30 cellular contexts compared by ENCODE assay signal in the genomic region with DNA sequence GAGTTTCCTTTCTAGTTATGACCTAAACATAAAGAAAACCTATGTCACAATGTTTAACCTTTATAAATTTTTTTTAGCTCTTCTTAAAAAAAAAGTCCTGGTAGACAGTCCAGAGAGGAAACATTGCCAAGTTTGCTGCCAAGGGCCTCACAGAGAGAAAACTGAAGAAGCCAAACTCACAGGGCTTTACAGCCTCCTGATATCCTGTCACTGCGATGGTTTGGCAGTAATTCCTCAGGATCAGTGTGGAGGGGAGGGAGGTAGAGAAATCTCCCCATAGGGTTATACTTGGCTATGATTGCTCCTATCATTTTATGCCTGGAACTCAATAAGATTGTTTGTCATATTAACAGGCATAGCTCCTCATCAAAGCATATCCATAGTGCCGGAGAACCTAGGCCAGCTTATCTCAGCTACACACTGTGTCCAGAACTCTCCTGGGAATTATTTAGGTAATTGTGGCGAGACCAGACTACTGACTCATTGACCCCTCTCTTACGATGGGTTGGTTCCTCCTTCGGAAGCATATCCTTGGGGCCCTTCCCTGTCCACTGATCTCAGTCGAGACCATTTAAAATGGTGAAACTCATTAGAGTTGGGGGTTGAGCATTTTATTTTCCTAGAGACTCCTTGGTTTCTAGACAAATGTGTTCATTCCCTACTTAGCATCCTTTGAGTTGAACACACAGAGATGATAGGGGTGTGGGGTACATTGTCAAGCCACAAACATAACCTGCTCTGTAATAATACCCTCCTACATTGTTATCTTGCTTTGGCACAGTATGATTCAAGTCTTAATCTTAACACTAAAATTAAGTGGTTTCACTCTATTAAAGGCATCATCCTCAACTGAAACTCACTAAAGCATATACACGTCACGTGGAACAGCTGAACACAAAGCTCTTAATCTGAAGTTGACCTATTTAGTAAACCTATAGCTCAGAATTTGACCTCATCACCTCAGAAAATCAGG. TPM values are rescaled to one million over a fixed set of nuclear protein-coding genes. Genes with fewer than 3 reads are reported as not detected.
DNase-seq lines count a peak whose midpoint lies in the region; ATAC-seq and TF ChIP-seq lines count a peak whose summit lies in the region.
"Had no signal": no experiment of that assay in that cellular context is flagged by ENCODE, and none has a peak within 500 bp of the region (broad histone marks: within the 10 kb centered on the region; RNA-seq: fewer than 3 reads in every experiment).

No MANE protein-coding gene starts in this region.

- H3K79me2 ChIP-seq in mammary epithelial cell (ENCODE audit: insufficient read depth, low read length) = no peaks in the 10 kb centered on the region

- intact Hi-C loops in IMR-90 (cut with micrococcal nuclease) (no loop called here), mammary epithelial cell (cut with micrococcal nuclease) (no loop called here)

- H2AFZ ChIP-seq in IMR-90 (replicated peaks; ENCODE audit: low read length, poor library complexity) = no peak overlapping the region
- H2AFZ ChIP-seq in mammary epithelial cell (ENCODE audit: low read depth, low read length) = no peak overlapping the region

- H3K9me3 ChIP-seq in IMR-90 (ENCODE audit: control insufficient read depth, insufficient read depth, low read length) = no peaks in the 10 kb centered on the region
- H3K9me3 ChIP-seq in SJCRH30 (replicated peaks) = no peaks in the 10 kb centered on the region
- no peaks in the 10 kb centered on the region for H3K9me3 ChIP-seq in mammary epithelial cell (replicated peaks; ENCODE audit: insufficient read depth, low read length)
- H3K9me3 ChIP-seq: colonic mucosa, gastrocnemius medialis, prostate gland, sigmoid colon, vagina had no signal

- no peak overlapping the region for H2AK9ac ChIP-seq in IMR-90 (replicated peaks; ENCODE audit: low read depth, low read length, poor library complexity)

- H3K79me1 ChIP-seq in IMR-90 (ENCODE audit: low read depth in 1 of 2, low read length in 2 of 2) = peaks cover 0 to 1% of the 10 kb centered on the region in 2 experiments; a peak in 1 of 4 replicates

- CTCF ChIA-PET in IMR-90 (lab: Yijun Ruan, JAX) = interaction anchor here (0.6 to 0.9 kb wide), 3 partner anchors 21 to 140 kb away, joined by 3 to 4 read pairs (median 3); no protein-coding TSS in a partner anchor
- CTCF ChIA-PET in mammary epithelial cell (lab: Charles Lee; ENCODE audit: low non-redundant PET) = no interaction called here

- no peak overlapping the region for H3K27ac ChIP-seq in IMR-90 (ENCODE audit: insufficient read depth, low read length)
- H3K27ac ChIP-seq in SJCRH30 = peak overlapping the region; percentile 57
- no peak overlapping the region for H3K27ac ChIP-seq in mammary epithelial cell (ENCODE audit: insufficient read depth, low read depth, low read length)
- H3K27ac ChIP-seq: C4-2B, colonic mucosa, gastrocnemius medialis, prostate gland, sigmoid colon, vagina had no signal

- 0 out of 2 replicates have a peak overlapping the region, but pooled peaks have one; percentile 14 for H3K4ac ChIP-seq in IMR-90 (ENCODE audit: low read depth, low read length)

- no peaks in the 10 kb centered on the region for H4K20me1 ChIP-seq in IMR-90 (ENCODE audit: insufficient read depth, low read length)
- H4K20me1 ChIP-seq in mammary epithelial cell (ENCODE audit: insufficient read depth, low read length) = no peaks in the 10 kb centered on the region

- H3K36me3 ChIP-seq in IMR-90 (ENCODE audit: control insufficient read depth, insufficient read depth, low read length) = no peaks in the 10 kb centered on the region
- no peaks in the 10 kb centered on the region for H3K36me3 ChIP-seq in SJCRH30
- no peaks in the 10 kb centered on the region for H3K36me3 ChIP-seq in mammary epithelial cell (ENCODE audit: insufficient read depth, low read length)
- H3K36me3 ChIP-seq: colonic mucosa, gastrocnemius medialis, prostate gland, sigmoid colon, vagina had no signal

- no peak overlapping the region for H2BK5ac ChIP-seq in IMR-90 (ENCODE audit: low read depth, low read length, poor library complexity, severe bottlenecking)

- POLR2A ChIA-PET in IMR-90 (lab: Charles Lee; ENCODE audit: unreplicated experiment) = no interaction called here

- TF ChIP-seq CTCF in IMR-90 (conservative IDR thresholded peaks at IDR 0.05; ENCODE audit: low read depth, low read length) (no peak), cardiac fibroblast (IDR thresholded peaks at IDR 0.05; ENCODE audit: low read depth, low read length) (no peak), mammary epithelial cell (conservative IDR thresholded peaks at IDR 0.05 in 1 of 2, IDR thresholded peaks at IDR 0.05 in 1 of 2; ENCODE audit: extremely low read depth in 1 of 2, insufficient read depth in 1 of 2, low read depth in 1 of 2, low read length in 2 of 2) (no peak)

- 0 out of 2 replicates have a peak overlapping the region, but pooled peaks have one; percentile 5 for H2AK5ac ChIP-seq in IMR-90 (ENCODE audit: low read depth, low read length)

- BruUV-seq in IMR-90 (replicated peaks; lab: Mats Ljungman, UMichigan) (no TSS peak), mammary epithelial cell (replicated peaks; lab: Mats Ljungman, UMichigan) (no TSS peak)

- WGBS in IMR-90 (ENCODE audit: extremely low coverage in 2 of 2, insufficient read length in 1 of 2), 2 experiments = no CpG with 5 or more reads among the region's 8 CpGs
- WGBS in mammary epithelial cell (ENCODE audit: low coverage, missing lambda C conversion rate) = 91% methylated on average over 8 of the region's 8 CpGs

- TF ChIP-seq POLR2A in IMR-90 (IDR thresholded peaks at IDR 0.05; ENCODE audit: low read depth, low read length) = no peak

- H4K91ac ChIP-seq in IMR-90 (ENCODE audit: insufficient read depth, low read depth, low read length) = no peak overlapping the region

- peak overlapping the region in 1 of 2 experiments; percentile 38; a peak in 1 of 4 replicates for H4K8ac ChIP-seq in IMR-90 (ENCODE audit: low read depth in 2 of 2, low read length in 2 of 2)

- in situ Hi-C loops in IMR-90 (cut with MboI; ENCODE audit: low sequenced_read_pairs) = no loop called here
- in situ Hi-C loops in mammary epithelial cell (cut with MboI; ENCODE audit: low sequenced_read_pairs in 2 of 2) = no loop called here

- no peak for TF ChIP-seq RAD21 in IMR-90 (IDR thresholded peaks at IDR 0.05; ENCODE audit: low read length)

- H3K4me3 ChIP-seq in IMR-90 (ENCODE audit: insufficient read depth, low read depth, low read length) = no peak overlapping the region
- H3K4me3 ChIP-seq in SJCRH30 = peak overlapping the region; percentile 13
- no peak overlapping the region for H3K4me3 ChIP-seq in cardiac fibroblast (replicated peaks in 1 of 2; ENCODE audit: low read depth in 2 of 2, low read length in 2 of 2)
- no peak overlapping the region for H3K4me3 ChIP-seq in mammary epithelial cell (replicated peaks in 1 of 3; ENCODE audit: insufficient read depth in 1 of 3, low read depth in 2 of 3, low read length in 3 of 3)
- H3K4me3 ChIP-seq: colonic mucosa, gastrocnemius medialis, prostate gland, sigmoid colon, vagina had no signal

- H3K56ac ChIP-seq in IMR-90 (ENCODE audit: extremely low read depth, insufficient read depth, low read length) = no peak overlapping the region

- H3K27me3 ChIP-seq in IMR-90 (ENCODE audit: control insufficient read depth, insufficient read depth, low read length) = no peaks in the 10 kb centered on the region
- H3K27me3 ChIP-seq in SJCRH30 = no peaks in the 10 kb centered on the region
- H3K27me3 ChIP-seq in mammary epithelial cell (ENCODE audit: insufficient read depth, low read length) = no peaks in the 10 kb centered on the region
- H3K27me3 ChIP-seq: colonic mucosa, gastrocnemius medialis, sigmoid colon, vagina had no signal

- H2BK15ac ChIP-seq in IMR-90 (ENCODE audit: low read depth, low read length) = 0 out of 3 replicates have a peak overlapping the region, but pooled peaks have one; percentile 21

- H4K5ac ChIP-seq in IMR-90 (ENCODE audit: low read depth, low read length) = no peak overlapping the region

- dilution Hi-C loops in IMR-90 (cut with HindIII; ENCODE audit: low sequenced_read_pairs, unreplicated experiment) (no loop called here), mammary epithelial cell (cut with HindIII; ENCODE audit: low sequenced_read_pairs) (no loop called here)

- peaks cover 8% of the 10 kb centered on the region for H3K4me1 ChIP-seq in IMR-90 (ENCODE audit: control insufficient read depth, insufficient read depth, low read length)
- peaks cover 36% of the 10 kb centered on the region for H3K4me1 ChIP-seq in SJCRH30
- H3K4me1 ChIP-seq in mammary epithelial cell (ENCODE audit: insufficient read depth, low read length) = peaks cover 7% of the 10 kb centered on the region
- H3K4me1 ChIP-seq: colonic mucosa, prostate gland, vagina had no signal

- no peak overlapping the region for H2BK120ac ChIP-seq in IMR-90 (ENCODE audit: low read depth, low read length)

- H3K14ac ChIP-seq in IMR-90 (replicated peaks; ENCODE audit: low read depth, low read length) = 0 out of 2 replicates have a peak overlapping the region, but pooled peaks have one; percentile 2

- H3K9ac ChIP-seq in IMR-90 (ENCODE audit: low read depth, low read length) (no peak overlapping the region), mammary epithelial cell (ENCODE audit: insufficient read depth, low read length) (no peak overlapping the region)

- no peak overlapping the region for H2BK20ac ChIP-seq in IMR-90 (ENCODE audit: low read depth, low read length)

- ATAC-seq in IMR-90 (ENCODE audit: low read depth) = no peak
- ATAC-seq in GM21367 (IDR thresholded peaks at IDR 0.05; ENCODE audit: unreplicated experiment) = no peak
- no peak for ATAC-seq in HG03175 (IDR thresholded peaks at IDR 0.05; ENCODE audit: unreplicated experiment)
- ATAC-seq: activated naive CD8-positive, alpha-beta T cell treated with anti-CD3 and anti-CD28 coated beads, Interleukin-2, amount 50 U/mL, for 24 hours; gastrocnemius medialis; left colon; stimulated activated naive CD8-positive, alpha-beta T cell treated with anti-CD3 and anti-CD28 coated beads, Interleukin-15, Interleukin-2, amounts not matched to agents 100 U/mL and 50 U/mL, for 24 hours had no signal

- DNase-seq in IMR-90 (no peak), SJCRH30 (peak; percentile 67 to 78), cardiac fibroblast (ENCODE audit: low read depth in 2 of 2) (peak; percentile 45 to 81), midbrain (lab: John Stamatoyannopoulos, UW) (peak; percentile 8), HuH-7.5 (ENCODE audit: low spot score) (no peak), mammary epithelial cell (no peak)
- DNase-seq: activated CD4-positive, alpha-beta T cell treated with anti-CD3 and anti-CD28 coated beads for 1 hour; activated CD8-positive, alpha-beta memory T cell treated with anti-CD3 and anti-CD28 coated beads for 24 hours; activated gamma-delta T cell treated with Interleukin-2 at 50 U/mL for 16 hours; activated naive CD8-positive, alpha-beta T cell treated with anti-CD3 and anti-CD28 coated beads, Interleukin-2, amount 50 U/mL, for 24 hours; colonic mucosa; DMS79; effector memory CD4-positive, alpha-beta T cell; erythroblast; gastrocnemius medialis; hippocampal formation; Karpas-422; left colon; MV-4-11; naive B cell; NCI-H1694 treated with DMSO at 0.1 percent for 48 hours; NCI-H524 treated with DMSO at 0.1 percent for 48 hours; nucleus accumbens; sigmoid colon; stimulated activated naive CD8-positive, alpha-beta T cell treated with anti-CD3 and anti-CD28 coated beads, Interleukin-15, Interleukin-2, amounts not matched to agents 100 U/mL and 50 U/mL, for 24 hours had no signal

- H3K4me2 ChIP-seq in IMR-90 (ENCODE audit: low read depth, low read length) = no peak overlapping the region
- H3K4me2 ChIP-seq in mammary epithelial cell (ENCODE audit: insufficient read depth, low read depth, low read length) = no peak overlapping the region

- no peak overlapping the region for H3K23ac ChIP-seq in IMR-90 (ENCODE audit: low read depth, low read length)

- H3K9me1 ChIP-seq in IMR-90 (ENCODE audit: insufficient read depth, low read length) = 0 out of 2 replicates have a peak, but pooled peaks cover 4% of the 10 kb centered on the region

- no peak overlapping the region for H3K18ac ChIP-seq in IMR-90 (ENCODE audit: low read depth, low read length)

RNA-seq across cellular contexts. Expression of gene TMC1, which starts 53.4 kb away (rescaled TPM):
- total RNA-seq in IMR-90 (2012; rRNA removed) = not detected in 2 replicates
- not detected in 2 replicates for polyA plus RNA-seq in IMR-90 (2012; rRNA removed)
- polyA plus RNA-seq in IMR-90 (2012; cell fraction: cytosol; rRNA removed) = not detected in 2 replicates
- 0.11 TPM in 1 of 2 replicates, not detected in the other for polyA plus RNA-seq in IMR-90 (2012; cell fraction: nucleus; rRNA removed; ENCODE audit: low replicate concordance)
- not detected in 2 replicates for total RNA-seq in SJCRH30 (2014; rRNA removed; shearing (Covaris generic))
- total RNA-seq in mammary epithelial cell = not detected
- 0.06 TPM for polyA plus RNA-seq in mammary epithelial cell
- not detected for polyA minus RNA-seq in mammary epithelial cell
- total RNA-seq: vagina had no signal

Comparison
In these comparisons a context has a peak if more than half of its experiments do, and no peak if none do; other contexts are left out.
1. DNase-seq: peak in SJCRH30 (2 of 2), cardiac fibroblast (2 of 2) and midbrain (single experiment); none in IMR-90 (single experiment), HuH-7.5 (single experiment) and mammary epithelial cell (single experiment).